In genomic region chr11:10858505-10859360, GRCh38 we compare ENCODE assay signal across 1 cellular context.
TF ChIP-seq lines count a peak whose summit lies in the region.

No MANE protein-coding gene starts in this region.

TF ChIP-seq in K562, 482 proteins besides CTCF, POLR2A, EP300 and RAD21 (continued from another document and continues in another):
- TF ChIP-seq AFF4 (CRISPR knock-in tag; IDR thresholded peaks at IDR 0.05), result 0 out of 2 replicates have a peak, but pooled peaks have one; percentile 39
- TF ChIP-seq ZNF589 (CRISPR knock-in tag; IDR thresholded peaks at IDR 0.05; ENCODE audit: low read depth), result no peak
- TF ChIP-seq CEBPZ (IDR thresholded peaks at IDR 0.05; ENCODE audit: borderline replicate concordance, low read depth, low read length), result no peak
- no peak for TF ChIP-seq ILK (tag; IDR thresholded peaks at IDR 0.05; ENCODE audit: borderline replicate concordance, low read depth)
- TF ChIP-seq HNRNPH1 (optimal IDR thresholded peaks at IDR 0.05; ENCODE audit: low read depth, low read length), result no peak
- no peak for TF ChIP-seq SREBF1 (IDR thresholded peaks at IDR 0.05; ENCODE audit: borderline replicate concordance, low read depth, low read length)
- no peak for TF ChIP-seq CBFA2T2 (conservative IDR thresholded peaks at IDR 0.05)
- TF ChIP-seq ZKSCAN3 (CRISPR knock-in tag; IDR thresholded peaks at IDR 0.05), result no peak
- TF ChIP-seq CBFA2T3 (IDR thresholded peaks at IDR 0.05), result no peak
- TF ChIP-seq KLF1 (tag; IDR thresholded peaks at IDR 0.05), result 0 out of 2 replicates have a peak, but pooled peaks have one; percentile 1
- no peak for TF ChIP-seq ZNF561 (CRISPR knock-in tag; conservative IDR thresholded peaks at IDR 0.05)
- TF ChIP-seq PTTG1 (tag; IDR thresholded peaks at IDR 0.05; ENCODE audit: low read depth), result no peak
- TF ChIP-seq FOS (IDR thresholded peaks at IDR 0.05; ENCODE audit: extremely low read depth, insufficient read length), result no peak
- TF ChIP-seq THAP12 (CRISPR knock-in tag; IDR thresholded peaks at IDR 0.05), result no peak
- peak; percentile 33; the same call in 1 of the 2 replicates for TF ChIP-seq ETV5 (CRISPR knock-in tag; IDR thresholded peaks at IDR 0.05; ENCODE audit: low read depth)
- TF ChIP-seq NFYB (IDR thresholded peaks at IDR 0.05; ENCODE audit: extremely low read depth, insufficient read length), result no peak
- no peak for TF ChIP-seq MED1 (CRISPR knock-in tag; IDR thresholded peaks at IDR 0.05; ENCODE audit: borderline replicate concordance)
- no peak for TF ChIP-seq ARID1B (IDR thresholded peaks at IDR 0.05)
- no peak for TF ChIP-seq EZH2 (IDR thresholded peaks at IDR 0.05; ENCODE audit: borderline replicate concordance, low read depth, low read length)
- TF ChIP-seq NR0B1 (IDR thresholded peaks at IDR 0.05; ENCODE audit: partially characterized antibody), result no peak
- no peak for TF ChIP-seq SREBF2 (CRISPR knock-in tag; IDR thresholded peaks at IDR 0.05)
- no peak for TF ChIP-seq DACH1 (IDR thresholded peaks at IDR 0.05; ENCODE audit: partially characterized antibody)
- no peak for TF ChIP-seq ZNF395 (CRISPR knock-in tag; IDR thresholded peaks at IDR 0.05)
- no peak for TF ChIP-seq WHSC1 (IDR thresholded peaks at IDR 0.05; ENCODE audit: low read length)
- TF ChIP-seq BRD4 (IDR thresholded peaks at IDR 0.05), result no peak
- TF ChIP-seq DDX20 (tag; IDR thresholded peaks at IDR 0.05; ENCODE audit: low read depth), result no peak
- TF ChIP-seq MGA (IDR thresholded peaks at IDR 0.05), result 0 out of 2 replicates have a peak, but pooled peaks have one; percentile 15
- no peak for TF ChIP-seq SFPQ (IDR thresholded peaks at IDR 0.05; ENCODE audit: low read depth, low read length)
- no peak for TF ChIP-seq SPI1 (IDR thresholded peaks at IDR 0.05; ENCODE audit: borderline replicate concordance, low read depth, low read length)
- TF ChIP-seq ZNF583 (CRISPR knock-in tag; IDR thresholded peaks at IDR 0.05), result no peak
